31 cellular contexts compared by ENCODE assay signal in genomic region chr9:107306308-107306707, GRCh38.
"Had no signal": no experiment of that assay in that cellular context is flagged by ENCODE, and none has a peak within 500 bp of the region (broad histone marks: within the 10 kb centered on the region; RNA-seq: fewer than 3 reads in every experiment).

No MANE protein-coding gene starts in this region.

- H3K9me3 ChIP-seq: MG63, Peyer's patch, SJSA1 had no signal

- DNase-seq: activated CD4-positive, alpha-beta T cell treated with anti-CD3 and anti-CD28 coated beads for 48 hours; activated CD4-positive, alpha-beta T cell treated with anti-CD3 and anti-CD28 coated beads, Interleukin-2, amount 50 U/mL, for 4 hours; activated CD4-positive, CD25-positive, alpha-beta regulatory T cell treated with anti-CD3 and anti-CD28 coated beads, Interleukin-2, amount 50 U/mL, for 72 hours; activated CD8-positive, alpha-beta memory T cell treated with anti-CD3 and anti-CD28 coated beads, Interleukin-2, amount 50 U/mL, for 48 hours; activated CD8-positive, alpha-beta T cell treated with anti-CD3 and anti-CD28 coated beads, Interleukin-2, amount 10 ng/mL, durations not matched to agents 7 days and 5 days; activated gamma-delta T cell; activated naive CD4-positive, alpha-beta T cell treated with anti-CD3 and anti-CD28 coated beads for 36 hours; activated T-cell treated with anti-CD3 and anti-CD28 coated beads, Interleukin-2, amount 50 U/mL, for 1 hour; amygdala; brain microvascular endothelial cell; MG63; MV-4-11; NCI-H1092 treated with DMSO at 0.1 percent for 48 hours; NCI-H1417 treated with DMSO at 0.1 percent for 48 hours; NCI-H1694; NCI-H2029; NCI-H2107; NCI-H2171 treated with DMSO at 0.1 percent for 48 hours; NCI-H226; NCI-H526 treated with DMSO at 0.1 percent for 48 hours; NCI-H82; Peyer's patch; Right ventricle myocardium superior; SW 1271 had no signal

- H3K4me3 ChIP-seq: cardiac muscle cell, MG63, Peyer's patch, SJSA1 had no signal

- H3K4me1 ChIP-seq: Peyer's patch, SJSA1 had no signal

- ATAC-seq: activated CD8-positive, alpha-beta T cell treated with anti-CD3 and anti-CD28 coated beads, Interleukin-2, amount 10 ng/mL, durations not matched to agents 7 days and 5 days; activated T-helper 17 cell treated with anti-CD3 and anti-CD28 coated beads, Interleukin-2, amount 50 U/mL, for 72 hours; SK-N-SH treated with all-trans-retinoic acid at 6 μM for 48 hours; WTC11 had no signal

- H3K27me3 Mint-ChIP-seq: activated naive CD8-positive, alpha-beta T cell; activated T-helper 17 cell treated with anti-CD3 and anti-CD28 coated beads, Interleukin-2, amount 50 U/mL, for 72 hours had no signal

- H3K27ac Mint-ChIP-seq: activated CD8-positive, alpha-beta T cell treated with anti-CD3 and anti-CD28 coated beads, Interleukin-2, amount 10 ng/mL, durations not matched to agents 7 days and 5 days; activated naive CD4-positive, alpha-beta T cell treated with anti-CD3 and anti-CD28 coated beads for 36 hours; activated naive CD8-positive, alpha-beta T cell; activated T-helper 17 cell treated with anti-CD3 and anti-CD28 coated beads, Interleukin-2, amount 50 U/mL, for 72 hours had no signal

- H3K4me1 Mint-ChIP-seq: WTC11 had no signal

- H3K9me3 Mint-ChIP-seq: activated naive CD4-positive, alpha-beta T cell treated with anti-CD3 and anti-CD28 coated beads for 36 hours; activated T-helper 17 cell treated with anti-CD3 and anti-CD28 coated beads, Interleukin-2, amount 50 U/mL, for 72 hours; WTC11 had no signal

- H3K27me3 ChIP-seq: brain microvascular endothelial cell, cardiac muscle cell, MG63, Peyer's patch, SJSA1 had no signal

- H3K27ac ChIP-seq: brain microvascular endothelial cell, Peyer's patch, RWPE1, SJSA1 had no signal

- H3K4me3 Mint-ChIP-seq: activated CD8-positive, alpha-beta T cell treated with anti-CD3 and anti-CD28 coated beads, Interleukin-2, amount 10 ng/mL, durations not matched to agents 7 days and 5 days; activated naive CD4-positive, alpha-beta T cell treated with anti-CD3 and anti-CD28 coated beads for 36 hours; activated naive CD8-positive, alpha-beta T cell; activated T-helper 17 cell treated with anti-CD3 and anti-CD28 coated beads, Interleukin-2, amount 50 U/mL, for 72 hours; WTC11 had no signal
